Comparison of ENCODE assay signal across 8 cellular contexts in genomic region chr5:76401801-76402250, GRCh38. TPM values are rescaled to one million over a fixed set of nuclear protein-coding genes. Genes with fewer than 3 reads are reported as not detected.
DNase-seq lines count a peak whose midpoint lies in the region; ATAC-seq, FAIRE-seq and TF ChIP-seq lines count a peak whose summit lies in the region.

No MANE protein-coding gene starts in this region.

- H3K56ac ChIP-seq in H1 (replicated peaks; ENCODE audit: insufficient read length, low read depth, low read length), result no peak overlapping the region

- peak overlapping the region; percentile 40; the same call in 1 of the 2 replicates for H2BK20ac ChIP-seq in H1 (ENCODE audit: low read length)

- H3K14ac ChIP-seq in H1 (ENCODE audit: insufficient read length), result no peak overlapping the region

- TF ChIP-seq EP300 in H1 (IDR thresholded peaks at IDR 0.05; ENCODE audit: borderline replicate concordance in 1 of 2, low read depth in 2 of 2, low read length in 2 of 2), result no peak

- H3K4me1 ChIP-seq in BLaER1 (peaks cover 44% of the 10 kb centered on the region), H1 (replicated peaks in 1 of 4; ENCODE audit: control insufficient read depth in 3 of 4, insufficient read depth in 4 of 4, low read length in 3 of 4) (peaks cover 4 to 12% (median 7%) of the 10 kb centered on the region in 4 experiments; a peak in 5 of 7 replicates)

- no peak overlapping the region for H4K91ac ChIP-seq in H1 (replicated peaks; ENCODE audit: insufficient read length, low read length)

- peak overlapping the region; percentile 52; the same call in 1 of the 2 replicates for H2BK12ac ChIP-seq in H1 (ENCODE audit: low read depth, low read length)

- DNase-seq in H1 (ENCODE audit: low read depth in 1 of 2, low spot score in 2 of 2) (no peak), HK-2 (ENCODE audit: unreplicated experiment) (no peak), medulla oblongata (ENCODE audit: extremely low spot score) (no peak), NCI-H82 treated with DMSO at 0.1 percent for 48 hours (lab: John Stamatoyannopoulos, UW; ENCODE audit: unreplicated experiment) (no peak)
- DNase-seq in stimulated activated CD4-positive, alpha-beta T cell treated with anti-CD3 and anti-CD28 coated beads, Interleukin-15, amount 100 ng/mL, for 24 hours, result peak; percentile 56

- H3K4ac ChIP-seq in H1 (replicated peaks; ENCODE audit: insufficient read length, low read depth, low read length), result peak overlapping the region; percentile 57

- no peak overlapping the region for H3K23ac ChIP-seq in H1 (ENCODE audit: insufficient read length)

- H3K9me2 ChIP-seq in SU-DHL-6 (replicated peaks; ENCODE audit: insufficient read depth, low read length), result no peaks in the 10 kb centered on the region

- peak overlapping the region; percentile 57; the same call in 1 of the 2 replicates for H2BK5ac ChIP-seq in H1 (ENCODE audit: low read depth, low read length)

- no peak for TF ChIP-seq CTCF in SU-DHL-6 (IDR thresholded peaks at IDR 0.05; ENCODE audit: insufficient read depth, low read length, poor library complexity, severe bottlenecking)
- TF ChIP-seq CTCF in H1 (IDR thresholded peaks at IDR 0.05; ENCODE audit: control extremely low read depth in 1 of 3, insufficient read depth in 1 of 3, low read depth in 1 of 3, low read length in 3 of 3), result no peak

- H3K9me3 ChIP-seq in BLaER1, result no peaks in the 10 kb centered on the region
- H3K9me3 ChIP-seq in SU-DHL-6 (ENCODE audit: insufficient read depth, low read length), result no peaks in the 10 kb centered on the region
- H3K9me3 ChIP-seq in H1 (ENCODE audit: insufficient read depth in 2 of 2, low read depth in 1 of 2, low read length in 1 of 2), result no peaks in the 10 kb centered on the region

- ATAC-seq in GM21423 (IDR thresholded peaks at IDR 0.05; ENCODE audit: unreplicated experiment), result peak; percentile 23

- 59% methylated on average over 11 of the region's 11 CpGs; no CpG with 5 or more reads in 1 of the 2 experiments for WGBS in H1 (ENCODE audit: extremely low coverage in 1 of 2, insufficient coverage in 1 of 2, insufficient read length in 1 of 2, insufficient replicate concordance in 2 of 2, low coverage in 1 of 2, low lambda C conversion rate in 2 of 2, missing lambda C conversion rate in 1 of 2), 2 experiments

- H3K79me1 ChIP-seq in H1 (ENCODE audit: low read depth, low read length), result no peaks in the 10 kb centered on the region

- no peak for TF ChIP-seq POLR2A in H1 (IDR thresholded peaks at IDR 0.05; ENCODE audit: control extremely low read depth in 1 of 2, low read depth in 2 of 2, low read length in 2 of 2)

- H2AFZ ChIP-seq in SU-DHL-6 (ENCODE audit: low read depth, low read length, severe bottlenecking) (no peak overlapping the region), H1 (ENCODE audit: low read length) (no peak overlapping the region)

- H3K23me2 ChIP-seq in H1 (ENCODE audit: low read depth, low read length), result peaks cover 9% of the 10 kb centered on the region; the same call in 1 of the 2 replicates

- CTCF ChIA-PET in H1 (lab: Charles Lee; ENCODE audit: partially characterized antibody), result interaction anchor here (0.9 to 4.1 kb wide), 12 partner anchors 12 to 373 kb away, joined by 3 to 33 read pairs (median 4); no protein-coding TSS in a partner anchor

- H3K79me2 ChIP-seq in SU-DHL-6 (ENCODE audit: insufficient read depth, low read length) (no peaks in the 10 kb centered on the region), H1 (ENCODE audit: control insufficient read depth in 1 of 2, insufficient read depth in 2 of 2, low read length in 2 of 2) (peaks cover 9 to 28% of the 10 kb centered on the region in 2 experiments)

- peaks cover 6% of the 10 kb centered on the region; the same call in 1 of the 2 replicates for H4K20me1 ChIP-seq in BLaER1
- H4K20me1 ChIP-seq in SU-DHL-6 (ENCODE audit: low read depth, low read length), result no peaks in the 10 kb centered on the region; the same call in 1 of the 2 replicates
- H4K20me1 ChIP-seq in H1 (replicated peaks in 1 of 2; ENCODE audit: control insufficient read depth in 1 of 2, insufficient read depth in 2 of 2, low read length in 2 of 2), result no peaks in the 10 kb centered on the region

- 0 out of 2 replicates have a peak, but pooled peaks cover 5% of the 10 kb centered on the region for H3F3A ChIP-seq in SU-DHL-6 (ENCODE audit: insufficient read depth)

- H2BK15ac ChIP-seq in H1 (ENCODE audit: low read length), result peak overlapping the region; percentile 48; the same call in 1 of the 2 replicates

- POLR2A ChIA-PET in H1 (lab: Charles Lee; ENCODE audit: partially characterized antibody), result interaction anchor here (1.0 to 2.0 kb wide), 4 partner anchors 10 to 181 kb away, joined by 4 to 10 read pairs (median 6); no protein-coding TSS in a partner anchor

- FAIRE-seq in H1 (lab: Jason Lieb, UNC), result no peak

- H3K27me3 ChIP-seq in BLaER1 (no peaks in the 10 kb centered on the region), SU-DHL-6 (ENCODE audit: low read length) (no peaks in the 10 kb centered on the region), H1 (replicated peaks in 1 of 4; ENCODE audit: control insufficient read depth in 3 of 4, extremely low read depth in 1 of 4, insufficient read depth in 3 of 4, low read length in 3 of 4) (no peaks in the 10 kb centered on the region; a peak in 1 of 7 replicates)

- H3K18ac ChIP-seq in H1 (ENCODE audit: extremely low read depth, low read length), result 0 out of 2 replicates have a peak overlapping the region, but pooled peaks have one; percentile 66

- H4K8ac ChIP-seq in H1 (ENCODE audit: extremely low read depth, insufficient read depth, low read length), result peak overlapping the region; percentile 11; the same call in 1 of the 2 replicates

- peak overlapping the region; percentile 97 for H3K27ac ChIP-seq in BLaER1
- H3K27ac ChIP-seq in SU-DHL-6 (ENCODE audit: low read depth, low read length), result no peak overlapping the region
- H3K27ac ChIP-seq in H1 (ENCODE audit: low read depth, low read length), result no peak overlapping the region

- H3K4me2 ChIP-seq in BLaER1, result peak overlapping the region; percentile 95
- H3K4me2 ChIP-seq in SU-DHL-6 (ENCODE audit: low read depth, low read length, poor library complexity, severe bottlenecking), result peak overlapping the region; percentile 63
- peak overlapping the region; percentile 63 to 74 for H3K4me2 ChIP-seq in H1 (ENCODE audit: insufficient read depth in 1 of 2, low read depth in 2 of 2, low read length in 2 of 2)

- H3K4me3 ChIP-seq in BLaER1 (peak overlapping the region; percentile 96), SU-DHL-6 (ENCODE audit: insufficient read depth, low read length, poor library complexity, severe bottlenecking) (peak overlapping the region; percentile 55), H1 (ENCODE audit: extremely low read depth in 1 of 4, insufficient read depth in 2 of 4, low read depth in 3 of 4, low read length in 4 of 4) (peak overlapping the region; percentile 46 to 83 (median 48); a peak in 6 of 8 replicates)

- H3K9ac ChIP-seq in BLaER1 (peak overlapping the region; percentile 85), SU-DHL-6 (ENCODE audit: low read length) (no peak overlapping the region; the same call in 1 of the 2 replicates), H1 (replicated peaks in 1 of 4; ENCODE audit: extremely low read depth in 1 of 4, low read depth in 3 of 4, low read length in 3 of 4) (no peak overlapping the region)

- H3K36me3 ChIP-seq in BLaER1 (no peaks in the 10 kb centered on the region), SU-DHL-6 (ENCODE audit: low read length) (no peaks in the 10 kb centered on the region), H1 (ENCODE audit: control insufficient read depth in 2 of 4, insufficient read depth in 4 of 4, low read length in 3 of 4) (no peaks in the 10 kb centered on the region)

- peak overlapping the region; percentile 45; the same call in 1 of the 2 replicates for H2AK5ac ChIP-seq in H1 (ENCODE audit: low read depth, low read length)

- no peak overlapping the region for H2BK120ac ChIP-seq in H1 (replicated peaks; ENCODE audit: low read depth, low read length)

- H4K5ac ChIP-seq in H1 (ENCODE audit: insufficient read length, low read depth, low read length), result no peak overlapping the region

- TF ChIP-seq RAD21 in H1 (IDR thresholded peaks at IDR 0.05 in 1 of 2, conservative IDR thresholded peaks at IDR 0.05 in 1 of 2; ENCODE audit: low read depth in 2 of 2, low read length in 2 of 2), result no peak

TF ChIP-seq in H1, 55 proteins besides CTCF, POLR2A, EP300 and RAD21:
- TF ChIP-seq KDM5A (IDR thresholded peaks at IDR 0.05; ENCODE audit: low read length) (no peak), GABPA (IDR thresholded peaks at IDR 0.05; ENCODE audit: borderline replicate concordance, insufficient read depth, low read length) (no peak), FOSL1 (IDR thresholded peaks at IDR 0.05; ENCODE audit: insufficient read depth, low read depth, low read length) (no peak), EZH2 (IDR thresholded peaks at IDR 0.05; ENCODE audit: low read depth, low read length, severe bottlenecking) (no peak), E2F6 (IDR thresholded peaks at IDR 0.05) (no peak), JUN (IDR thresholded peaks at IDR 0.05; ENCODE audit: low read depth, low read length) (no peak), NANOG (IDR thresholded peaks at IDR 0.05; ENCODE audit: insufficient read depth, low read depth, low read length, poor library complexity, severe bottlenecking) (no peak)
TF ChIP-seq in H1: peak in this region for 0.

RNA-seq across cellular contexts. Expression of gene IQGAP2, which starts 1.3 kb away (rescaled TPM):
- 57.7 and 66.0 TPM in 2 replicates for total RNA-seq in H1 (2021; fragmentation: NEBNext Ultra II Directional; extraction: Animal tissue kit (Norgen Biotek cat#: 25700))
- 11.6 and 19.7 TPM in 2 replicates for polyA plus RNA-seq in H1 (2011; rRNA removed)
- polyA plus RNA-seq in H1 (2011; cell fraction: cytosol; rRNA removed), result 26.3 TPM
- polyA plus RNA-seq in H1 (2011; cell fraction: nucleus; rRNA removed), result 37.1 TPM
- 41.4 to 77.2 TPM (median 44.6 TPM) in 4 replicates for polyA plus RNA-seq in H1 (2012, experiment 1 of 2)
- polyA plus RNA-seq in H1 (2012, experiment 2 of 2), result 3.8 TPM
- polyA plus RNA-seq in H1 (2013, experiment 1 of 2), result 125 TPM
- polyA plus RNA-seq in H1 (2013, experiment 2 of 2), result 128 TPM
- 42.2 and 91.4 TPM in 2 replicates for polyA minus RNA-seq in H1 (2011; rRNA and poly(A)+ RNA removed)
- 35.8 TPM for polyA minus RNA-seq in H1 (2011; cell fraction: cytosol; rRNA and poly(A)+ RNA removed)
- 40.6 TPM for polyA minus RNA-seq in H1 (2011; cell fraction: nucleus; rRNA and poly(A)+ RNA removed)
